ENCODE assay signal across 8 cellular contexts in the genomic region with DNA sequence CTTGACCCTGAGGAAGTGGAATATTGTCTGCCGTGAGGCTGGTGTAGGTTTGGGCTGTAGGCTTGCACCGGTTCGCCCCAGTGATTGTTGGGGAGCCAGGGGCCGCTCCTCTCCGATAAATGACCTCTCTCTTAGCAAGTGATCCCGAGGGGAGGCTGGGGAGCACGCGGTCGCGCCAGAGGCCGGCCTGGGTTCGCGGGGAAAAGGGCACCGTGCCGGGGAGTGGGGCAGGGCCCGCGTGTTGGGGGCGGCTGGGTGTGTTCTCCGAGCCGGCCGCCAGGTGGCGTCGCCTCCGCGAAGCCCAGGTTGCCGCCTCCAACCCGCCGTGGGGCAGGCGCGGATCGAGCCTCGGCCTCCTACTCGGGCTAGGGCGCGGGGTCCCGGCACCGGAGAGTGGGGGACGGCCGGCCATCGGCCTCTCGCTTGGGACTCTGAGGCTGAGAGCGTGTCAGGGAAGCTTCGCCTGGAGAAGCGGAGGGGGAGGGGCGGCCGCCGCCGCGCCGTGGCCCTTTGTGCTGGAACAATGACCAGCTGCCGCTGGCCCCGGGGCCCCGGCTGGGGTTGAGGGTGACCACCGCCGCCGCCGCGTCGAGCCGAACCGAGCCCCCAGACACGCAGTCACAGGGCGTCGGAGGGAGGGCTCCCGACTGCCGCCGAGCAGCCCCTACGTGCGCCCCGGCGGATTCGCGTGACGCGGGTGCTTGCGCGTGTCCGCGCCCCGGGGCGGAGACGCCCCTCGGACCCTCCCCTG. TPM values are rescaled to one million over a fixed set of nuclear protein-coding genes. Genes with fewer than 3 reads are reported as not detected.
DNase-seq lines count a peak whose midpoint lies in the region; ATAC-seq and TF ChIP-seq lines count a peak whose summit lies in the region.

No MANE protein-coding gene starts in this region.

- peak; percentile 84 for TF ChIP-seq CTCF in CD8-positive, alpha-beta T cell (IDR thresholded peaks at IDR 0.05)
- TF ChIP-seq CTCF in HL-60 (IDR thresholded peaks at IDR 0.05; ENCODE audit: insufficient read depth, low read length), result peak; percentile 67
- TF ChIP-seq CTCF in RWPE1 (conservative IDR thresholded peaks at IDR 0.05; ENCODE audit: low read depth), result peak; percentile 92
- peak in 3 of 4 experiments; percentile 98 to 99 (median 99) for TF ChIP-seq CTCF in gastroesophageal sphincter (IDR thresholded peaks at IDR 0.05)
- TF ChIP-seq CTCF in neutrophil (IDR thresholded peaks at IDR 0.05), result peak; percentile 98
- peak; percentile 95 to 98 for TF ChIP-seq CTCF in suprapubic skin (IDR thresholded peaks at IDR 0.05)

- H3K27ac Mint-ChIP-seq in CD8-positive, alpha-beta T cell, result peak overlapping the region; percentile 90

- peaks cover 3% of the 10 kb centered on the region for H3K36me3 ChIP-seq in CD8-positive, alpha-beta T cell (ENCODE audit: insufficient read depth, low read length)
- H3K36me3 ChIP-seq in gastroesophageal sphincter (peaks cover 0 to 19% of the 10 kb centered on the region in 2 donors), neutrophil (no peaks in the 10 kb centered on the region), suprapubic skin (peaks cover 19% of the 10 kb centered on the region)

- peaks cover 23% of the 10 kb centered on the region for H3K4me1 Mint-ChIP-seq in CD8-positive, alpha-beta T cell (ENCODE audit: low read depth)

- H3K4me3 Mint-ChIP-seq in CD8-positive, alpha-beta T cell, result peak overlapping the region; percentile 87

- H3K27me3 ChIP-seq in CD8-positive, alpha-beta T cell (ENCODE audit: insufficient read depth, low read length), result no peaks in the 10 kb centered on the region
- H3K27me3 ChIP-seq in HL-60 (ENCODE audit: insufficient read depth, poor library complexity, severe bottlenecking), result no peaks in the 10 kb centered on the region
- H3K27me3 ChIP-seq in gastroesophageal sphincter, result no peaks in the 10 kb centered on the region
- no peaks in the 10 kb centered on the region for H3K27me3 ChIP-seq in neutrophil
- H3K27me3 ChIP-seq in suprapubic skin, result no peaks in the 10 kb centered on the region

- TF ChIP-seq POLR2A in gastroesophageal sphincter (IDR thresholded peaks at IDR 0.05) (peak; percentile 91 to 94), suprapubic skin (IDR thresholded peaks at IDR 0.05) (peak; percentile 54 to 86)

- POLR2A ChIA-PET in CD8-positive, alpha-beta T cell (lab: Charles Lee), result interaction anchor here (3.0 to 3.7 kb wide), 3 partner anchors 8 to 32 kb away, joined by 9 to 22 read pairs (median 19); partner anchors contain the start of genes PDZD7 and SFXN3
- POLR2A ChIA-PET in RWPE1 (lab: Yijun Ruan, JAX; ENCODE audit: low non-redundant PET), result interaction anchor here (0.5 to 1.2 kb wide), 3 partner anchors 8 to 22 kb away, joined by 3 read pairs; no protein-coding TSS in a partner anchor

- peaks cover 14% of the 10 kb centered on the region for H3K36me3 Mint-ChIP-seq in CD8-positive, alpha-beta T cell

- DNase-seq in CD8-positive, alpha-beta T cell, result peak; percentile 64 to 88 (median 76)
- DNase-seq in HL-60 (ENCODE audit: low read depth in 1 of 2, low spot score in 1 of 2) (peak; percentile 61 to 70), RWPE1 (ENCODE audit: low spot score) (peak; percentile 83), suprapubic skin (ENCODE audit: low spot score in 2 of 2) (peak; percentile 89 to 92)
- DNase-seq in activated naive CD4-positive, alpha-beta T cell (lab: John Stamatoyannopoulos, UW), result peak; percentile 40 to 73 (median 56)

- peak overlapping the region; percentile 81 for H3K4me3 ChIP-seq in CD8-positive, alpha-beta T cell (ENCODE audit: low read depth, low read length)
- H3K4me3 ChIP-seq in HL-60 (replicated peaks; ENCODE audit: insufficient read depth, low read length) (peak overlapping the region; percentile 81), gastroesophageal sphincter (peak overlapping the region; percentile 72 to 81), neutrophil (ENCODE audit: low read depth in 1 of 2, low read length in 1 of 2) (peak overlapping the region; percentile 91 to 94), suprapubic skin (peak overlapping the region; percentile 81)

- TF ChIP-seq EP300 in gastroesophageal sphincter (IDR thresholded peaks at IDR 0.05) (no peak), suprapubic skin (IDR thresholded peaks at IDR 0.05) (no peak)

- H3K4me1 ChIP-seq in CD8-positive, alpha-beta T cell (ENCODE audit: insufficient read depth, low read length), result peaks cover 27% of the 10 kb centered on the region
- H3K4me1 ChIP-seq in gastroesophageal sphincter, result peaks cover 2 to 69% (median 24%) of the 10 kb centered on the region in 3 donors
- H3K4me1 ChIP-seq in neutrophil (ENCODE audit: control insufficient read depth in 1 of 2, insufficient read depth in 1 of 2, low read depth in 1 of 2, low read length in 1 of 2), result peaks cover 28 to 38% of the 10 kb centered on the region in 2 experiments
- peaks cover 60% of the 10 kb centered on the region for H3K4me1 ChIP-seq in suprapubic skin

- H3K27ac ChIP-seq in CD8-positive, alpha-beta T cell (ENCODE audit: low read depth, low read length), result peak overlapping the region; percentile 88
- H3K27ac ChIP-seq in HL-60 (replicated peaks) (peak overlapping the region; percentile 84), RWPE1 (peak overlapping the region; percentile 99), gastroesophageal sphincter (peak overlapping the region; percentile 96 to 99 (median 99)), neutrophil (peak overlapping the region; percentile 58), suprapubic skin (peak overlapping the region; percentile 98)

- H3K9me3 Mint-ChIP-seq in CD8-positive, alpha-beta T cell, result no peaks in the 10 kb centered on the region

- WGBS in gastroesophageal sphincter (ENCODE audit: low coverage in 1 of 2), 2 donors, result 0% methylated on average over 2 to 11 of the region's 83 CpGs
- WGBS in suprapubic skin, result 1% methylated on average over 18 of the region's 83 CpGs

- intact Hi-C loops in CD8-positive, alpha-beta T cell (cut with DNase I, micrococcal nuclease), result loop anchor here (1.0 to 10.0 kb wide), 9 partner anchors 14 to 1058 kb away; partner anchors contain the start of genes ARMH3 (in 1 of the 2), FBXW4 (in 1 of the 2), HIF1AN (in 1 of the 2) and PDZD7 (in 1 of the 2)

- no peaks in the 10 kb centered on the region for H3K27me3 Mint-ChIP-seq in CD8-positive, alpha-beta T cell (ENCODE audit: low read depth)

- peak; percentile 68 for ATAC-seq in CD8-positive, alpha-beta T cell
- ATAC-seq in GM19328 (IDR thresholded peaks at IDR 0.05; ENCODE audit: unreplicated experiment), result peak; percentile 39
- peak; percentile 72 for ATAC-seq in gastroesophageal sphincter

- H3K9me3 ChIP-seq in CD8-positive, alpha-beta T cell (ENCODE audit: low read length), result no peaks in the 10 kb centered on the region
- H3K9me3 ChIP-seq in gastroesophageal sphincter, result no peaks in the 10 kb centered on the region
- no peaks in the 10 kb centered on the region for H3K9me3 ChIP-seq in neutrophil
- no peaks in the 10 kb centered on the region for H3K9me3 ChIP-seq in suprapubic skin

- CTCF ChIA-PET in CD8-positive, alpha-beta T cell (lab: Charles Lee), result interaction anchor here (0.6 to 20.9 kb wide), 10 partner anchors 8 to 472 kb away, joined by 3 to 222 read pairs (median 6); partner anchors contain the start of genes MRPL43 and TWNK
- CTCF ChIA-PET in RWPE1 (lab: Yijun Ruan, JAX), result interaction anchor here (0.6 to 3.6 kb wide), 13 partner anchors 8 to 142 kb away, joined by 3 to 57 read pairs (median 5); partner anchors contain the start of genes MRPL43, PDZD7, SFXN3 and TWNK

RNA-seq across cellular contexts. Expression of gene LZTS2, which starts 0.4 kb away (rescaled TPM):
- total RNA-seq in CD8-positive, alpha-beta T cell, result 10 to 100 TPM in 1 of 2 experiments, 1 to 10 TPM in 1; 9.2 to 10.5 TPM
- 100 to 1,000 TPM; 134 to 181 (median 141) TPM for total RNA-seq in gastroesophageal sphincter
- 10 to 100 TPM; 51.9 to 88.8 (median 61.2) TPM for total RNA-seq in suprapubic skin

RNA-seq across cellular contexts. Expression of gene TWNK, which starts 11.8 kb away (rescaled TPM):
- 1 to 10 TPM; 4.6 to 4.7 TPM for total RNA-seq in CD8-positive, alpha-beta T cell
- total RNA-seq in gastroesophageal sphincter, result 10 to 100 TPM in 1 of 4 donors, 1 to 10 TPM in 3; 8.3 to 10.8 (median 8.9) TPM
- 1 to 10 TPM; 7.6 to 9.0 (median 8.1) TPM for total RNA-seq in suprapubic skin

RNA-seq across cellular contexts. Expression of gene MRPL43, which starts 11.9 kb away (rescaled TPM):
- total RNA-seq in CD8-positive, alpha-beta T cell, result 10 to 100 TPM; 28.3 to 28.4 TPM
- 10 to 100 TPM; 58.0 to 93.8 (median 80.7) TPM for total RNA-seq in gastroesophageal sphincter
- total RNA-seq in suprapubic skin, result 10 to 100 TPM; 54.2 to 89.1 (median 62.7) TPM

RNA-seq across cellular contexts. Expression of gene SEMA4G, which starts 29.9 kb away (rescaled TPM):
- under 1 TPM; 0.35 to 0.61 TPM for total RNA-seq in CD8-positive, alpha-beta T cell
- total RNA-seq in gastroesophageal sphincter (1 to 10 TPM; 1.9 to 2.7 (median 2.1) TPM), suprapubic skin (10 to 100 TPM; 19.2 to 36.3 (median 30.1) TPM)

RNA-seq across cellular contexts. Expression of gene PDZD7, which starts 31.8 kb away (rescaled TPM):
- total RNA-seq in CD8-positive, alpha-beta T cell, result 1 to 10 TPM in 1 of 2 experiments, under 1 TPM in 1; 0.95 to 1.7 TPM
- total RNA-seq in gastroesophageal sphincter, result under 1 TPM in 3 of 4 donors, not detected in 1; 0.31 to 0.54 (median 0.39) TPM
- 1 to 10 TPM; 1.2 to 6.0 (median 1.8) TPM for total RNA-seq in suprapubic skin

Comparison
In these comparisons a context has a peak if more than half of its experiments do, and no peak if none do; other contexts are left out.
1. Peak in every context shown above with its lines: DNase-seq, ATAC-seq, H3K4me3 ChIP-seq and H3K27ac ChIP-seq.
2. RNA of gene LZTS2, which starts 0.4 kb away (total RNA-seq): 134 to 181 TPM in gastroesophageal sphincter and 51.9 to 88.8 TPM in suprapubic skin; 9.2 to 10.5 TPM in CD8-positive, alpha-beta T cell; every median in the first group is over 4 times any median in the second.